ENCODE assay signal across 19 cellular contexts in the genomic region with DNA sequence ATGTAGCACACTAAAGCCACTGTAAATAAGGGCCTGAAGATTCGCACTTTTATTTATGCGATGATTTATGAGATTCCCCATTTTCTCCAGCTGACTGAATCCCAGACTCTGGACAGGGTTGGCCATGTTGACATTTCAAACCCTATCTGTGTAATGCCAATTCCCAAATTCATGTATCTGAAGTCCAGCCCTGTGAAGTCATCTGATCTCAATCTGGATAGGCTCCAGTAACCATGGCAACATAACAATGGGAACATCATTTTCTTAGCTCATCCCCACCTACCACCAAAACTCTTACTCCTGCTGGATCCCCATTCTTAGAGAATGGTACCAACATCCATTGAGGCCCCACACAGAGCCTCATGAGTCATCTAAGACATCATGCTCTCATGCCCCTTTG. TPM values are rescaled to one million over a fixed set of nuclear protein-coding genes. Genes with fewer than 3 reads are reported as not detected.
"Had no signal": no experiment of that assay in that cellular context is flagged by ENCODE, and none has a peak within 500 bp of the region (broad histone marks: within the 10 kb centered on the region; RNA-seq: fewer than 3 reads in every experiment).

No MANE protein-coding gene starts in this region.

- ATAC-seq: activated CD8-positive, alpha-beta T cell treated with anti-CD3 and anti-CD28 coated beads, Interleukin-2, amount 10 ng/mL, durations not matched to agents 7 days and 5 days; left lung; pancreas; stimulated activated memory B cell treated with anti-CD40 and anti-IgM and Interleukin-4, amounts not matched to agents 10 μg/mL and 1 μg/mL and 100 μg/mL, for 72 hours; WTC11 had no signal

- DNase-seq: activated CD4-positive, alpha-beta T cell treated with anti-CD3 and anti-CD28 coated beads for 48 hours; activated CD8-positive, alpha-beta memory T cell treated with anti-CD3 and anti-CD28 coated beads, Interleukin-2, amount 50 U/mL, for 48 hours; activated CD8-positive, alpha-beta T cell treated with anti-CD3 and anti-CD28 coated beads, Interleukin-2, amount 10 ng/mL, durations not matched to agents 7 days and 5 days; activated naive CD8-positive, alpha-beta T cell treated with anti-CD3 and anti-CD28 coated beads, Interleukin-2, amount 10 ng/mL, durations not matched to agents 7 days and 5 days; endodermal cell; erythroblast; left lung; pancreas had no signal

- H3K4me3 Mint-ChIP-seq: activated CD8-positive, alpha-beta T cell treated with anti-CD3 and anti-CD28 coated beads, Interleukin-2, amount 10 ng/mL, durations not matched to agents 7 days and 5 days; activated naive CD8-positive, alpha-beta T cell treated with anti-CD3 and anti-CD28 coated beads, Interleukin-2, amount 10 ng/mL, durations not matched to agents 7 days and 5 days; endodermal cell; memory B cell; neural crest cell; stimulated activated memory B cell treated with anti-CD40 and anti-IgM and Interleukin-4, amounts not matched to agents 10 μg/mL and 1 μg/mL and 100 μg/mL, for 72 hours; T-helper 1 cell treated with Interleukin-12 subunit alpha and Interleukin-12 subunit beta and Interleukin-4 antibody, amounts not matched to agents 30 μg/mL and 1 μg/mL, for 36 hours; WTC11 had no signal

- H3K36me3 Mint-ChIP-seq: activated naive CD8-positive, alpha-beta T cell treated with anti-CD3 and anti-CD28 coated beads, Interleukin-2, amount 10 ng/mL, durations not matched to agents 7 days and 5 days; memory B cell; stimulated activated memory B cell treated with anti-CD40 and anti-IgM and Interleukin-4, amounts not matched to agents 10 μg/mL and 1 μg/mL and 100 μg/mL, for 72 hours; WTC11 had no signal

- H3K27ac Mint-ChIP-seq: activated CD8-positive, alpha-beta T cell treated with anti-CD3 and anti-CD28 coated beads, Interleukin-2, amount 10 ng/mL, durations not matched to agents 7 days and 5 days; activated naive CD8-positive, alpha-beta T cell treated with anti-CD3 and anti-CD28 coated beads, Interleukin-2, amount 10 ng/mL, durations not matched to agents 7 days and 5 days; endodermal cell; memory B cell; stimulated activated memory B cell treated with anti-CD40 and anti-IgM and Interleukin-4, amounts not matched to agents 10 μg/mL and 1 μg/mL and 100 μg/mL, for 72 hours; T-helper 1 cell treated with Interleukin-12 subunit alpha and Interleukin-12 subunit beta and Interleukin-4 antibody, amounts not matched to agents 30 μg/mL and 1 μg/mL, for 36 hours; WTC11 had no signal

- H3K9me3 Mint-ChIP-seq: activated naive CD8-positive, alpha-beta T cell treated with anti-CD3 and anti-CD28 coated beads, Interleukin-2, amount 10 ng/mL, durations not matched to agents 7 days and 5 days; endodermal cell; memory B cell; neural crest cell; stimulated activated memory B cell treated with anti-CD40 and anti-IgM and Interleukin-4, amounts not matched to agents 10 μg/mL and 1 μg/mL and 100 μg/mL, for 72 hours; T-helper 1 cell treated with Interleukin-12 subunit alpha and Interleukin-12 subunit beta and Interleukin-4 antibody, amounts not matched to agents 30 μg/mL and 1 μg/mL, for 36 hours; WTC11 had no signal

- H3K4me1 Mint-ChIP-seq: activated naive CD8-positive, alpha-beta T cell treated with anti-CD3 and anti-CD28 coated beads, Interleukin-2, amount 10 ng/mL, durations not matched to agents 7 days and 5 days; memory B cell; neural crest cell; stimulated activated memory B cell treated with anti-CD40 and anti-IgM and Interleukin-4, amounts not matched to agents 10 μg/mL and 1 μg/mL and 100 μg/mL, for 72 hours; WTC11 had no signal

RNA-seq across cellular contexts. Expression of a gene that starts 59.0 kb away (rescaled TPM):
- total RNA-seq: activated CD8-positive, alpha-beta T cell treated with anti-CD3 and anti-CD28 coated beads, Interleukin-2, amount 10 ng/mL, durations not matched to agents 7 days and 5 days; activated naive CD8-positive, alpha-beta T cell treated with anti-CD3 and anti-CD28 coated beads, Interleukin-2, amount 10 ng/mL, durations not matched to agents 7 days and 5 days; cerebellum; dermis microvascular lymphatic vessel endothelial cell; endodermal cell; fibroblast of villous mesenchyme; left lung; neural crest cell; pancreas; right atrium auricular region; smooth muscle cell; tibial nerve; WTC11 had no signal
